Comparison of ENCODE assay signal across 8 cellular contexts in genomic region chr15:82750831-82751181, GRCh38. TPM values are rescaled to one million over a fixed set of nuclear protein-coding genes. Genes with fewer than 3 reads are reported as not detected.
A peak's percentile ranks its signal among the peaks of the same experiment; 100 is the strongest.
DNase-seq lines count a peak whose midpoint lies in the region; ATAC-seq and TF ChIP-seq lines count a peak whose summit lies in the region.

No MANE protein-coding gene starts in this region.

- peak; percentile 16 for DNase-seq in AG20443 (ENCODE audit: low spot score)
- DNase-seq in WTC11 (ENCODE audit: low spot score) = no peak
- no peak for DNase-seq in fibroblast of the aortic adventitia (ENCODE audit: low read depth)
- no peak for DNase-seq in ovary
- no peak for DNase-seq in T1000 (lab: John Stamatoyannopoulos, UW)
- no peak for DNase-seq in stimulated activated naive CD4-positive, alpha-beta T cell treated with Interleukin-2 at 50 U/mL for 16 hours (lab: John Stamatoyannopoulos, UW)

- POLR2A ChIA-PET in WTC11 (lab: Charles Lee) = interaction anchor here (0.5 to 1.5 kb wide), 3 partner anchors 42 to 261 kb away, joined by 3 to 5 read pairs (median 4); partner anchors contain the start of gene C15orf40

- H3K4me1 Mint-ChIP-seq in WTC11 = peaks cover 13% of the 10 kb centered on the region

- 0 to 2% (median 1%) methylated on average over 8 of the region's 8 CpGs for WGBS in ovary, 3 donors

- peaks cover 22% of the 10 kb centered on the region for H3K36me3 Mint-ChIP-seq in WTC11

- H3K36me3 ChIP-seq in ovary = no peaks in the 10 kb centered on the region

- no peak for TF ChIP-seq POLR2A in ovary (IDR thresholded peaks at IDR 0.05)

- intact Hi-C loops in ovary (cut with DNase I) = loop anchor here in 1 of 4 donors (10.0 kb wide), 1 partner anchor 224 kb away; no protein-coding TSS in a partner anchor

- H3K4me3 ChIP-seq in fibroblast of the aortic adventitia (ENCODE audit: low read depth, low read length) (peak overlapping the region; percentile 99), ovary (peak overlapping the region; percentile 71)

- no peaks in the 10 kb centered on the region for H3K9me3 ChIP-seq in ovary

- peak overlapping the region; percentile 94 for H3K4me3 Mint-ChIP-seq in WTC11

- TF ChIP-seq CTCF in WTC11 (IDR thresholded peaks at IDR 0.05) = no peak
- no peak for TF ChIP-seq CTCF in fibroblast of the aortic adventitia (IDR thresholded peaks at IDR 0.05; ENCODE audit: insufficient read depth, low read length)
- TF ChIP-seq CTCF in ovary (IDR thresholded peaks at IDR 0.05) = no peak

- H3K27ac ChIP-seq in ovary = peak overlapping the region in 1 of 2 donors; percentile 63

- CTCF ChIA-PET in WTC11 (lab: Charles Lee) = interaction anchor here (0.8 to 1.8 kb wide), 9 partner anchors 14 to 220 kb away, joined by 3 to 8 read pairs (median 3); partner anchors contain the start of genes CPEB1 and RPS17

- H3K27ac Mint-ChIP-seq in WTC11 = peak overlapping the region; percentile 88

- peak; percentile 14 for ATAC-seq in GM19025 (IDR thresholded peaks at IDR 0.05; ENCODE audit: low read depth, unreplicated experiment)
- peak; percentile 25 for ATAC-seq in HG03108 (IDR thresholded peaks at IDR 0.05; ENCODE audit: unreplicated experiment)
- ATAC-seq in WTC11 = peak; percentile 9

- peaks cover 11% of the 10 kb centered on the region for H3K4me1 ChIP-seq in ovary (ENCODE audit: insufficient read depth)

- no peak for TF ChIP-seq EP300 in ovary (IDR thresholded peaks at IDR 0.05)

- H3K27me3 Mint-ChIP-seq in WTC11 (ENCODE audit: low read depth) = no peaks in the 10 kb centered on the region

- H3K9me3 Mint-ChIP-seq in WTC11 = no peaks in the 10 kb centered on the region

- H3K27me3 ChIP-seq in ovary = no peaks in the 10 kb centered on the region

TF ChIP-seq in WTC11, 78 proteins besides CTCF, POLR2A, EP300 and RAD21:
- TF ChIP-seq PRDM15 (CRISPR knock-in tag; IDR thresholded peaks at IDR 0.05) (no peak), EMX1 (CRISPR knock-in tag; IDR thresholded peaks at IDR 0.05) (no peak), E2F4 (CRISPR knock-in tag; IDR thresholded peaks at IDR 0.05; ENCODE audit: borderline replicate concordance, low read depth) (no peak), SP1 (CRISPR knock-in tag; conservative IDR thresholded peaks at IDR 0.05) (no peak), ZNF121 (CRISPR knock-in tag; IDR thresholded peaks at IDR 0.05) (no peak), ZNF317 (CRISPR knock-in tag; IDR thresholded peaks at IDR 0.05; ENCODE audit: borderline replicate concordance, low read depth) (no peak), ZNF512 (CRISPR knock-in tag; IDR thresholded peaks at IDR 0.05; ENCODE audit: borderline replicate concordance) (no peak), ATF3 (CRISPR knock-in tag; conservative IDR thresholded peaks at IDR 0.05) (no peak), MYBL2 (CRISPR knock-in tag; IDR thresholded peaks at IDR 0.05) (no peak), ZNF423 (CRISPR knock-in tag; IDR thresholded peaks at IDR 0.05) (no peak), E2F5 (CRISPR knock-in tag; IDR thresholded peaks at IDR 0.05) (no peak), ZMAT4 (CRISPR knock-in tag; IDR thresholded peaks at IDR 0.05) (no peak), JUN (CRISPR knock-in tag; IDR thresholded peaks at IDR 0.05) (no peak), HMGA2 (CRISPR knock-in tag; IDR thresholded peaks at IDR 0.05) (no peak), ERG (CRISPR knock-in tag; IDR thresholded peaks at IDR 0.05) (no peak), ATF1 (CRISPR knock-in tag; IDR thresholded peaks at IDR 0.05) (no peak), ZNF416 (CRISPR knock-in tag; IDR thresholded peaks at IDR 0.05) (no peak)

RNA-seq across cellular contexts. Expression of gene AP3B2, which starts 41.1 kb away (rescaled TPM):
- total RNA-seq in WTC11 (2021) = 15.2 to 17.7 TPM (median 17.5 TPM) in 3 replicates
- total RNA-seq in fibroblast of the aortic adventitia (ENCODE audit: low replicate concordance) = 1.8 and 5.8 TPM in 2 replicates
- 1 to 10 TPM in 6 of 7 donors, under 1 TPM in 1; 0.60 to 8.6 (median 2.2) TPM for total RNA-seq in ovary
- 1 to 10 TPM in 1 of 2 donors, under 1 TPM in 1; 0.70 to 1.1 TPM for polyA plus RNA-seq in ovary

RNA-seq across cellular contexts. Expression of gene FSD2, which starts 55.1 kb away (rescaled TPM):
- not detected in 3 replicates for total RNA-seq in WTC11 (2021)
- total RNA-seq in fibroblast of the aortic adventitia (ENCODE audit: low replicate concordance) = not detected in 2 replicates
- total RNA-seq in ovary = under 1 TPM in 1 of 7 donors, not detected in 6; 0.05 TPM
- polyA plus RNA-seq in ovary = under 1 TPM in 1 of 2 donors, not detected in 1; 0.01 TPM

RNA-seq across cellular contexts. Expression of gene WHAMM, which starts 58.6 kb away (rescaled TPM):
- total RNA-seq in WTC11 (2021) (2.8 to 3.8 TPM (median 3.2 TPM) in 3 replicates), fibroblast of the aortic adventitia (ENCODE audit: low replicate concordance) (4.4 and 6.4 TPM in 2 replicates), ovary (10 to 100 TPM in 1 of 7 donors, 1 to 10 TPM in 6; 7.6 to 12.5 (median 8.5) TPM)
- polyA plus RNA-seq in ovary = 10 to 100 TPM in 1 of 2 donors, 1 to 10 TPM in 1; 6.5 to 10.2 TPM
